Comparison of ENCODE assay signal across 8 cellular contexts in the genomic region with DNA sequence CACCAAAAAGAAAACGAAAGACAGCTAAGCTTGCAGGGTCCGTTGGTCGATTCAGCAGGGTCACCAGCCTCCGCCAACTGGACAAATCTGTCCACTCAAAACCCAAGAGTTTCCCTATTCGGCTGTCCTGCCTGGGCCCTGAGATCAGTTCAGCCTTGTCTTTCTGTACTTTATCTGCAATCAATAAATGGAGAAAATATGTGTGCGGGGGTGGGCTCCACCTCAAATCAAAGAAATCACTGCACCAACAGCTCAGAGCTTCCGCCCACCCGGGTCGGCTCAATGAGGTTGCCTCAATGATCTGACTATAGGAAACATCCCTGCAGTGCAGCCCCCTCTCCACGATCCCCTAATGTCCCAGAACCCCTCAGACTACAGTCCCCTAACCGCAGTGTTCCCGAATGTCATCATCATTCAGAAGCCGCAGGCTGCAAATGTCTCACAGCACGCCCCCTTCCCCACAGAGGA. TPM values are rescaled to one million over a fixed set of nuclear protein-coding genes. Genes with fewer than 3 reads are reported as not detected.
DNase-seq lines count a peak whose midpoint lies in the region; ATAC-seq, FAIRE-seq and TF ChIP-seq lines count a peak whose summit lies in the region.

No MANE protein-coding gene starts in this region.

- peaks cover 9% of the 10 kb centered on the region for H3K36me3 Mint-ChIP-seq in endothelial cell (ENCODE audit: low read depth, unreplicated experiment)

- no TSS peak for BruUV-seq in OCI-LY7 (replicated peaks; lab: Mats Ljungman, UMichigan)

- H3K9me2 ChIP-seq in OCI-LY7 (ENCODE audit: insufficient read depth, low read length) = no peaks in the 10 kb centered on the region

- POLR2A ChIA-PET in OCI-LY7 (lab: Charles Lee) = interaction anchor here (0.7 to 2.7 kb wide), 10 partner anchors 10 to 583 kb away, joined by 3 to 29 read pairs (median 6); a partner anchor contains a TSS

- peaks cover 31% of the 10 kb centered on the region for H3K4me1 Mint-ChIP-seq in endothelial cell (ENCODE audit: unreplicated experiment)

- peak overlapping the region; percentile 85 for H3K27ac Mint-ChIP-seq in endothelial cell (ENCODE audit: unreplicated experiment)

- no peak for FAIRE-seq in GM12892 (lab: Jason Lieb, UNC)

- TF ChIP-seq POLR2A in GM12892 (IDR thresholded peaks at IDR 0.05; ENCODE audit: low read depth, low read length) = no peak

- no peaks in the 10 kb centered on the region for H3K9me3 ChIP-seq in OCI-LY7 (ENCODE audit: low read length)

- peak; percentile 20 for ATAC-seq in GM21447 (IDR thresholded peaks at IDR 0.05; ENCODE audit: unreplicated experiment)
- ATAC-seq in omental fat pad (ENCODE audit: low FRiP score) = peak; percentile 2

- TF ChIP-seq CTCF in 22Rv1 (IDR thresholded peaks at IDR 0.05) (no peak), OCI-LY7 (conservative IDR thresholded peaks at IDR 0.05; ENCODE audit: low read length) (no peak), endothelial cell (IDR thresholded peaks at IDR 0.05; ENCODE audit: unreplicated experiment) (no peak), omental fat pad (IDR thresholded peaks at IDR 0.05) (no peak)

- peak overlapping the region; percentile 98 for H3K4me3 Mint-ChIP-seq in endothelial cell (ENCODE audit: unreplicated experiment)

- no peaks in the 10 kb centered on the region for H3K9me3 Mint-ChIP-seq in endothelial cell (ENCODE audit: unreplicated experiment)

- peak overlapping the region; percentile 98 for H3K4me2 ChIP-seq in OCI-LY7 (ENCODE audit: low read length)

- H3K36me3 ChIP-seq in OCI-LY7 (ENCODE audit: insufficient read depth, low read length) = peaks cover 28% of the 10 kb centered on the region

- intact Hi-C loops in OCI-LY7 (cut with micrococcal nuclease; ENCODE audit: unreplicated experiment) = loop anchor here (1.0 to 2.0 kb wide), 3 partner anchors 17 to 42 kb away; a partner anchor contains a TSS

- peak overlapping the region; percentile 79 for H3K4me3 ChIP-seq in OCI-LY7 (ENCODE audit: low read depth, low read length, poor library complexity, severe bottlenecking)

- CTCF ChIA-PET in OCI-LY7 (lab: Charles Lee; ENCODE audit: unreplicated experiment) = interaction anchor here (0.5 to 1.3 kb wide), 3 partner anchors 34 to 141 kb away, joined by 3 to 5 read pairs (median 3); a partner anchor contains a TSS

- DNase-seq in OCI-LY7 (ENCODE audit: low spot score) (no peak), endothelial cell (ENCODE audit: low spot score) (no peak), omental fat pad (ENCODE audit: low spot score) (no peak), GM12892 (ENCODE audit: insufficient read length) (no peak), LoVo (ENCODE audit: low spot score) (no peak), NCI-H146 treated with DMSO at 0.1 percent for 48 hours (lab: John Stamatoyannopoulos, UW; ENCODE audit: unreplicated experiment) (no peak)

- H3K79me2 ChIP-seq in OCI-LY7 (ENCODE audit: insufficient read depth, low read depth, low read length) = peaks cover 13% of the 10 kb centered on the region

- H3K27me3 Mint-ChIP-seq in endothelial cell (ENCODE audit: unreplicated experiment) = peaks cover 7% of the 10 kb centered on the region

- H2AFZ ChIP-seq in OCI-LY7 (ENCODE audit: low read length) = peak overlapping the region; percentile 33; the same call in 1 of the 2 replicates

- H4K20me1 ChIP-seq in OCI-LY7 (ENCODE audit: insufficient read depth, low read length) = no peaks in the 10 kb centered on the region

- H3K4me1 ChIP-seq in OCI-LY7 (ENCODE audit: insufficient read depth, low read length, poor library complexity, severe bottlenecking) = peaks cover 30% of the 10 kb centered on the region

- H3K27ac ChIP-seq in 22Rv1 = peak overlapping the region; percentile 75
- H3K27ac ChIP-seq in OCI-LY7 (ENCODE audit: low read depth, low read length, poor library complexity, severe bottlenecking) = peak overlapping the region; percentile 65

RNA-seq across cellular contexts. Expression of a gene that starts 0.4 kb away (rescaled TPM):
- total RNA-seq in OCI-LY7 (2014; rRNA removed; shearing (Covaris generic)) = 16.5 and 33.3 TPM in 2 replicates
- total RNA-seq in OCI-LY7 (2022) (32.5 and 32.8 TPM in 2 replicates), endothelial cell (ENCODE audit: unreplicated experiment) (145 TPM), omental fat pad (10 to 100 TPM; 24.7 to 44.1 (median 39.8) TPM)
- 15.3 TPM for polyA plus RNA-seq in GM12892 (2012; ENCODE audit: missing spikeins)

RNA-seq across cellular contexts. Expression of a gene that starts 16.5 kb away (rescaled TPM):
- 112 and 156 TPM in 2 replicates for total RNA-seq in OCI-LY7 (2014; rRNA removed; shearing (Covaris generic))
- total RNA-seq in OCI-LY7 (2022) (152 and 160 TPM in 2 replicates), endothelial cell (ENCODE audit: unreplicated experiment) (225 TPM), omental fat pad (10 to 100 TPM; 23.3 to 48.7 (median 46.1) TPM)
- polyA plus RNA-seq in GM12892 (2012; ENCODE audit: missing spikeins) = 153 TPM

RNA-seq across cellular contexts. Expression of a gene that starts 21.9 kb away (rescaled TPM):
- total RNA-seq in OCI-LY7 (2014; rRNA removed; shearing (Covaris generic)) = 336 and 350 TPM in 2 replicates
- total RNA-seq in OCI-LY7 (2022) = 462 and 466 TPM in 2 replicates
- total RNA-seq in endothelial cell (ENCODE audit: unreplicated experiment) = 151 TPM
- total RNA-seq in omental fat pad = 1,000 to 10,000 TPM in 1 of 4 donors, 100 to 1,000 TPM in 3; 223 to 1,046 (median 437) TPM
- 211 TPM for polyA plus RNA-seq in GM12892 (2012; ENCODE audit: missing spikeins)

RNA-seq across cellular contexts. Expression of a gene that starts 23.4 kb away (rescaled TPM):
- total RNA-seq in OCI-LY7 (2014; rRNA removed; shearing (Covaris generic)) = 0.54 and 3.0 TPM in 2 replicates
- total RNA-seq in OCI-LY7 (2022) (3.8 and 3.9 TPM in 2 replicates), endothelial cell (ENCODE audit: unreplicated experiment) (296 TPM), omental fat pad (100 to 1,000 TPM in 1 of 4 donors, 10 to 100 TPM in 3; 51.4 to 116 (median 85.0) TPM)
- 56.4 TPM for polyA plus RNA-seq in GM12892 (2012; ENCODE audit: missing spikeins)

RNA-seq across cellular contexts. Expression of a gene that starts 34.7 kb away (rescaled TPM):
- total RNA-seq in OCI-LY7 (2014; rRNA removed; shearing (Covaris generic)) = 98.4 and 179 TPM in 2 replicates
- 95.1 and 97.8 TPM in 2 replicates for total RNA-seq in OCI-LY7 (2022)
- total RNA-seq in endothelial cell (ENCODE audit: unreplicated experiment) = 155 TPM
- 100 to 1,000 TPM in 3 of 4 donors, 10 to 100 TPM in 1; 94.7 to 216 (median 144) TPM for total RNA-seq in omental fat pad
- polyA plus RNA-seq in GM12892 (2012; ENCODE audit: missing spikeins) = 252 TPM
